In the genomic region with DNA sequence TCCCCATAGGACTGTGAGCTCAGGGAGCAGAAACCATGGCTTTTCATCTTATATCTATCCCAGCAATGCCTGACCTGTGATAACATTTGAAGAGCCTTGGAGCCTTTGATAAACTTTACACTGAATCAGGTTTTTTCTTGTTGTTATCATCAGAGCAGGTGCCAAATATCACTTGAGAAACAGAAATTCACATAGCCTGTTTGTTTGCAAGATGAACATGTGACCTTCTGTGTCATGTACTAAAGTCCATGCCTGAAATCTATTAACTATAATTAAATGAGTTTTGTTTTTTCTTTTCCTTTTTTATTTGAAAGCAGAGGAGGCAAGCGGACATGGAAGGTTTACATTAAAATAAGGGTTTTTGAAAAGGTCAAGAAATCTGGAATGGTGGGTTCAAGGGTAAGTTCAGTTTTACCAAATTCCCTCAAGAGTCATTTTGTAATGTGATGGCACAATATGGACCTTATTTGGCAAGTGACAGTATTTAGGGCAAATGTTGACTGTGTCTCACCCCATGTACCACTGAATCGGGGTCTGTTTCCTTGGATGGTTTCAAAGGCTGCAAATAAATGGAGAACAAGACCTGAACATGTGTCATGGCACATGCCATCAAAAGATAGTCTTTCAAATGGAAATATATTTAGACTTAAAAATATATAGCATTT, we compare ENCODE assay signal across 14 cellular contexts.
DNase-seq lines count a peak whose midpoint lies in the region; ATAC-seq and TF ChIP-seq lines count a peak whose summit lies in the region.
"Had no signal": no experiment of that assay in that cellular context is flagged by ENCODE, and none has a peak within 500 bp of the region (broad histone marks: within the 10 kb centered on the region; RNA-seq: fewer than 3 reads in every experiment).

No MANE protein-coding gene starts in this region.

- CTCF ChIA-PET in CD8-positive, alpha-beta T cell (lab: Charles Lee): no interaction called here

- H3K36me3 ChIP-seq in body of pancreas (replicated peaks in 1 of 2; ENCODE audit: insufficient read depth in 1 of 2, low read depth in 2 of 2) (no peaks in the 10 kb centered on the region), right lobe of liver (no peaks in the 10 kb centered on the region)
- H3K36me3 ChIP-seq in CD8-positive, alpha-beta T cell (ENCODE audit: insufficient read depth, low read length): no peaks in the 10 kb centered on the region
- H3K36me3 ChIP-seq: BE2C, HAP-1 had no signal

- H3K27ac Mint-ChIP-seq in CD8-positive, alpha-beta T cell: no peak overlapping the region
- H3K27ac Mint-ChIP-seq: CD4-positive, CD25-positive, alpha-beta regulatory T cell had no signal

- TF ChIP-seq CTCF in body of pancreas (IDR thresholded peaks at IDR 0.05) (no peak), right lobe of liver (IDR thresholded peaks at IDR 0.05) (no peak)
- TF ChIP-seq CTCF in CD8-positive, alpha-beta T cell (IDR thresholded peaks at IDR 0.05): no peak

- DNase-seq in body of pancreas: no peak
- DNase-seq in left colon: no peak
- DNase-seq in right lobe of liver: no peak
- DNase-seq in A172 (ENCODE audit: low spot score): no peak
- no peak for DNase-seq in CD8-positive, alpha-beta T cell
- no peak for DNase-seq in NCI-H1092 treated with DMSO at 0.1 percent for 48 hours (lab: John Stamatoyannopoulos, UW)
- DNase-seq: ACHN; BE2C; C1 segment of cervical spinal cord; CD4-positive, CD25-positive, alpha-beta regulatory T cell; DMS79 treated with DMSO at 0.1 percent for 48 hours; GF-D8 had no signal

- no peaks in the 10 kb centered on the region for H3K36me3 Mint-ChIP-seq in CD8-positive, alpha-beta T cell
- H3K36me3 Mint-ChIP-seq: CD4-positive, CD25-positive, alpha-beta regulatory T cell had no signal

- peak; percentile 42 for ATAC-seq in body of pancreas
- peak; percentile 47 for ATAC-seq in left colon
- peak; percentile 71 to 88 (median 83) for ATAC-seq in right lobe of liver
- ATAC-seq in CD8-positive, alpha-beta T cell: no peak

- no peak overlapping the region for H3K4me3 ChIP-seq in body of pancreas
- H3K4me3 ChIP-seq in right lobe of liver: peak overlapping the region in 1 of 3 donors; percentile 2
- no peak overlapping the region for H3K4me3 ChIP-seq in CD8-positive, alpha-beta T cell (ENCODE audit: low read depth, low read length)
- H3K4me3 ChIP-seq: HAP-1 had no signal

- no peaks in the 10 kb centered on the region for H3K27me3 Mint-ChIP-seq in CD8-positive, alpha-beta T cell (ENCODE audit: low read depth)
- H3K27me3 Mint-ChIP-seq: CD4-positive, CD25-positive, alpha-beta regulatory T cell had no signal

- intact Hi-C loops in body of pancreas (cut with DNase I) (loop anchor here (10.0 kb wide), 1 partner anchor 154 kb away; no protein-coding TSS in a partner anchor), left colon (cut with DNase I, micrococcal nuclease) (loop anchor here in 1 of 2 donors (10.0 kb wide), 1 partner anchor 144 kb away; no protein-coding TSS in a partner anchor), right lobe of liver (cut with DNase I) (no loop called here)
- intact Hi-C loops in CD8-positive, alpha-beta T cell (cut with DNase I, micrococcal nuclease): no loop called here

- WGBS in body of pancreas, 2 donors: 50% methylated on average over 2 of the region's 2 CpGs
- WGBS in right lobe of liver (ENCODE audit: insufficient coverage, low coverage, low lambda C conversion rate, missing lambda C conversion rate): 23% methylated on average over 2 of the region's 2 CpGs

- POLR2A ChIA-PET in CD8-positive, alpha-beta T cell (lab: Charles Lee): no interaction called here

- H3K27ac ChIP-seq in body of pancreas: no peak overlapping the region
- H3K27ac ChIP-seq in right lobe of liver: peak overlapping the region; percentile 19 to 72 (median 54)
- no peak overlapping the region for H3K27ac ChIP-seq in CD8-positive, alpha-beta T cell (ENCODE audit: low read depth, low read length)

- no peak overlapping the region for H3K4me3 Mint-ChIP-seq in CD8-positive, alpha-beta T cell
- H3K4me3 Mint-ChIP-seq: CD4-positive, CD25-positive, alpha-beta regulatory T cell had no signal

- H3K27me3 ChIP-seq in body of pancreas (no peaks in the 10 kb centered on the region), right lobe of liver (no peaks in the 10 kb centered on the region)
- no peaks in the 10 kb centered on the region for H3K27me3 ChIP-seq in CD8-positive, alpha-beta T cell (ENCODE audit: insufficient read depth, low read length)
- H3K27me3 ChIP-seq: BE2C had no signal

- TF ChIP-seq POLR2A in body of pancreas (IDR thresholded peaks at IDR 0.05) (no peak), right lobe of liver (IDR thresholded peaks at IDR 0.05) (no peak)

- H3K4me1 ChIP-seq in body of pancreas (peaks cover 14% of the 10 kb centered on the region), right lobe of liver (peaks cover 0 to 11% (median 0%) of the 10 kb centered on the region in 4 donors)
- H3K4me1 ChIP-seq in CD8-positive, alpha-beta T cell (ENCODE audit: insufficient read depth, low read length): no peaks in the 10 kb centered on the region
- H3K4me1 ChIP-seq: BE2C, Caco-2 had no signal

- H3K9me3 Mint-ChIP-seq in CD8-positive, alpha-beta T cell: no peaks in the 10 kb centered on the region

- no peaks in the 10 kb centered on the region for H3K4me1 Mint-ChIP-seq in CD8-positive, alpha-beta T cell (ENCODE audit: low read depth)
- H3K4me1 Mint-ChIP-seq: CD4-positive, CD25-positive, alpha-beta regulatory T cell had no signal

- H3K9me3 ChIP-seq in body of pancreas (no peaks in the 10 kb centered on the region), right lobe of liver (no peaks in the 10 kb centered on the region)
- no peaks in the 10 kb centered on the region for H3K9me3 ChIP-seq in CD8-positive, alpha-beta T cell (ENCODE audit: low read length)
- H3K9me3 ChIP-seq: BE2C, HAP-1 had no signal

Comparison
In these comparisons a context has a peak if more than half of its experiments do, and no peak if none do; other contexts are left out.
1. H3K27ac ChIP-seq: peak in right lobe of liver (3 of 3); none in body of pancreas (0 of 4) and CD8-positive, alpha-beta T cell (single experiment).